ENCODE assay signal across 9 cellular contexts in genomic region chr4:86831262-86832090, GRCh38. TPM values are rescaled to one million over a fixed set of nuclear protein-coding genes. Genes with fewer than 3 reads are reported as not detected.
DNase-seq lines count a peak whose midpoint lies in the region; TF ChIP-seq lines count a peak whose summit lies in the region.
"Had no signal": no experiment of that assay in that cellular context is flagged by ENCODE, and none has a peak within 500 bp of the region (broad histone marks: within the 10 kb centered on the region; RNA-seq: fewer than 3 reads in every experiment).

No MANE protein-coding gene starts in this region.

- in situ Hi-C loops in GM23248 (cut with MboI), result no loop called here
- in situ Hi-C loops in GM13976 (cut with MboI; ENCODE audit: low sequenced_read_pairs, unreplicated experiment), result no loop called here

- H3K27ac ChIP-seq in GM23248, result peak overlapping the region; percentile 85

- H3K4me2 ChIP-seq in GM23248 (ENCODE audit: unreplicated experiment) (peak overlapping the region; percentile 72), skeletal muscle satellite cell (ENCODE audit: low read length) (peak overlapping the region; percentile 71)

- H4K20me1 ChIP-seq in GM23248 (ENCODE audit: insufficient read depth), result no peaks in the 10 kb centered on the region

- H3K4me1 ChIP-seq in GM23248 (ENCODE audit: insufficient read depth) (peaks cover 17% of the 10 kb centered on the region), skeletal muscle satellite cell (ENCODE audit: control insufficient read depth, insufficient read depth, low read length) (peaks cover 17% of the 10 kb centered on the region)

- no peaks in the 10 kb centered on the region for H3K79me2 ChIP-seq in GM23248 (ENCODE audit: insufficient read depth)

- H3K9me3 ChIP-seq in GM23248 (ENCODE audit: low read depth) (no peaks in the 10 kb centered on the region), skeletal muscle satellite cell (replicated peaks; ENCODE audit: low read length) (no peaks in the 10 kb centered on the region)

- no peak for TF ChIP-seq CTCF in GM13976 (IDR thresholded peaks at IDR 0.05; ENCODE audit: borderline replicate concordance, control extremely low read depth, extremely low read depth, insufficient read depth, missing control alignments)

- peaks cover 16% of the 10 kb centered on the region for H3F3A ChIP-seq in GM23248 (ENCODE audit: insufficient read depth)

- DNase-seq in GM23248, result peak; percentile 97
- DNase-seq in NCI-H510A (lab: John Stamatoyannopoulos, UW), result peak; percentile 73
- DNase-seq in fibroblast of gingiva (ENCODE audit: low read depth), result peak; percentile 90
- DNase-seq in stimulated activated CD4-positive, alpha-beta T cell treated with anti-CD3 and anti-CD28 coated beads, Interleukin-4, amount 100 ng/mL, for 24 hours, result no peak
- DNase-seq in stimulated activated CD4-positive, alpha-beta T cell treated with anti-CD3 and anti-CD28 coated beads, Interleukin-12 subunit alpha, Interleukin-12 subunit beta, amount 100 ng/mL, for 4 hours, result no peak
- no peak for DNase-seq in NCI-H2081 treated with DMSO at 0.1 percent for 48 hours (lab: John Stamatoyannopoulos, UW)
- DNase-seq in GM13976 (ENCODE audit: low spot score), result no peak
- DNase-seq: NCI-H82 had no signal

- H3K9ac ChIP-seq in GM23248 (peak overlapping the region; percentile 38; the same call in 1 of the 2 replicates), skeletal muscle satellite cell (ENCODE audit: low read depth, low read length) (no peak overlapping the region)

- WGBS in GM23248 (ENCODE audit: low coverage in 1 of 2, low lambda C conversion rate in 2 of 2, missing lambda C conversion rate in 2 of 2), 2 experiments, result 30 to 35% methylated on average over 5 of the region's 5 CpGs

- no peaks in the 10 kb centered on the region for H3K27me3 ChIP-seq in GM23248 (replicated peaks; ENCODE audit: insufficient read depth)
- H3K27me3 ChIP-seq in skeletal muscle satellite cell (ENCODE audit: control insufficient read depth, insufficient read depth, low read length), result no peaks in the 10 kb centered on the region

- H2AFZ ChIP-seq in GM23248, result peak overlapping the region; percentile 85

- H3K36me3 ChIP-seq in GM23248 (ENCODE audit: low read depth), result no peaks in the 10 kb centered on the region
- H3K36me3 ChIP-seq in skeletal muscle satellite cell (ENCODE audit: insufficient read depth, low read length), result no peaks in the 10 kb centered on the region

- H3K9me2 ChIP-seq in GM23248 (ENCODE audit: insufficient read depth), result no peaks in the 10 kb centered on the region; the same call in 1 of the 2 replicates

- H3K4me3 ChIP-seq in GM23248 (peak overlapping the region; percentile 35), skeletal muscle satellite cell (ENCODE audit: low read length) (peak overlapping the region; percentile 49)

RNA-seq across cellular contexts. Expression of gene SLC10A6, which starts 17.7 kb away (rescaled TPM):
- total RNA-seq in GM23248 (2014; rRNA removed; shearing (Covaris generic)), result not detected in 2 replicates
- polyA plus RNA-seq in GM23248 (2016; fragmentation: Nextera tagmentation; extraction: Ambion mirVana), result not detected in 2 replicates
- under 0.01 TPM in 1 of 2 replicates, not detected in the other for total RNA-seq in skeletal muscle satellite cell (2012; rRNA removed)

Comparison
In these comparisons a context has a peak if more than half of its experiments do, and no peak if none do; other contexts are left out.
1. DNase-seq: peak in GM23248 (single experiment), NCI-H510A (single experiment) and fibroblast of gingiva (single experiment); none in stimulated activated CD4-positive, alpha-beta T cell treated with anti-CD3 and anti-CD28 coated beads, Interleukin-4, amount 100 ng/mL, for 24 hours (single experiment), stimulated activated CD4-positive, alpha-beta T cell treated with anti-CD3 and anti-CD28 coated beads, Interleukin-12 subunit alpha, Interleukin-12 subunit beta, amount 100 ng/mL, for 4 hours (single experiment), NCI-H2081 treated with DMSO at 0.1 percent for 48 hours (single experiment) and GM13976 (single experiment).